In the genomic region with DNA sequence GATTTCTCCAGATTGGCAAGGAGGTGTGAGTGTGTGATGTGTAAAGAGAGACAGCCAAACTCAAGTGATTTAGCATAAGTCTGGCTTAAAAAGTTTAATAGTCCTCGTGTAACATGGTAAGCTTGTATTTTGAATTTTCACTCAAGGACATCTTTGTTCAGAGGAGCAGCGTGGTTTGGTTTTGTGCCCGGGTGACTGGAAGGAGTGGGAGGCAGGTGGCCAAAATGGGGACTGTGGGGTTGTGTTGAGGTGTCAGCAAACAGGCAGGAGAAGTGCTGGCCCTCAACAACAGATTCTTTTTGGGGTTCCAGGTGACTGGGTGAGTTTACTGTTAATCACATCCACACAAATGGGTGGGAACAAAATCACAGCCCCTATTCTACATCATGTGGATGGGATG, we compare ENCODE assay signal across 27 cellular contexts.
DNase-seq lines count a peak whose midpoint lies in the region; TF ChIP-seq lines count a peak whose summit lies in the region.
"Had no signal": no experiment of that assay in that cellular context is flagged by ENCODE, and none has a peak within 500 bp of the region (broad histone marks: within the 10 kb centered on the region; RNA-seq: fewer than 3 reads in every experiment).

No MANE protein-coding gene starts in this region.

- H3K4me1 Mint-ChIP-seq in HFFc6 (ENCODE audit: low read depth), result peaks cover 69% of the 10 kb centered on the region
- H3K4me1 Mint-ChIP-seq: activated naive CD8-positive, alpha-beta T cell treated with anti-CD3 and anti-CD28 coated beads, Interleukin-2, amount 10 ng/mL, durations not matched to agents 7 days and 5 days had no signal

- H3K4me3 ChIP-seq in SJCRH30 (no peak overlapping the region), ovary (no peak overlapping the region), thyroid gland (replicated peaks in 1 of 3) (no peak overlapping the region)
- H3K4me3 ChIP-seq: BLaER1, body of pancreas, GM23248, pancreas, right lobe of liver had no signal

- H3K36me3 Mint-ChIP-seq in HFFc6 (ENCODE audit: low read depth), result 0 out of 2 replicates have a peak, but pooled peaks cover 5% of the 10 kb centered on the region
- H3K36me3 Mint-ChIP-seq: activated naive CD8-positive, alpha-beta T cell treated with anti-CD3 and anti-CD28 coated beads, Interleukin-2, amount 10 ng/mL, durations not matched to agents 7 days and 5 days; mesothelial cell of epicardium; naive thymus-derived CD4-positive, alpha-beta T cell had no signal

- TF ChIP-seq CTCF in ovary (IDR thresholded peaks at IDR 0.05) (no peak), thyroid gland (IDR thresholded peaks at IDR 0.05) (no peak), HFFc6 (IDR thresholded peaks at IDR 0.05) (no peak)

- no peaks in the 10 kb centered on the region for H3K36me3 ChIP-seq in SJCRH30
- no peaks in the 10 kb centered on the region for H3K36me3 ChIP-seq in ovary
- no peaks in the 10 kb centered on the region for H3K36me3 ChIP-seq in thyroid gland
- H3K36me3 ChIP-seq: BLaER1, pancreas, right lobe of liver had no signal

- no peak overlapping the region for H3K27ac Mint-ChIP-seq in HFFc6
- H3K27ac Mint-ChIP-seq: activated CD8-positive, alpha-beta T cell treated with anti-CD3 and anti-CD28 coated beads, Interleukin-2, amount 10 ng/mL, durations not matched to agents 7 days and 5 days; activated naive CD8-positive, alpha-beta T cell treated with anti-CD3 and anti-CD28 coated beads, Interleukin-2, amount 10 ng/mL, durations not matched to agents 7 days and 5 days; mesothelial cell of epicardium; naive thymus-derived CD4-positive, alpha-beta T cell had no signal

- H3K27ac ChIP-seq in SJCRH30 (no peak overlapping the region), ovary (no peak overlapping the region), thyroid gland (peak overlapping the region; percentile 27 to 54 (median 44))
- H3K27ac ChIP-seq: BLaER1, body of pancreas, GM23248, pancreas, right lobe of liver had no signal

- H3K9me3 Mint-ChIP-seq in HFFc6, result no peaks in the 10 kb centered on the region
- H3K9me3 Mint-ChIP-seq: mesothelial cell of epicardium had no signal

- TF ChIP-seq POLR2A in ovary (IDR thresholded peaks at IDR 0.05) (no peak), thyroid gland (IDR thresholded peaks at IDR 0.05) (no peak)

- H3K4me3 Mint-ChIP-seq in HFFc6, result no peak overlapping the region
- H3K4me3 Mint-ChIP-seq: activated CD8-positive, alpha-beta T cell treated with anti-CD3 and anti-CD28 coated beads, Interleukin-2, amount 10 ng/mL, durations not matched to agents 7 days and 5 days; activated naive CD8-positive, alpha-beta T cell treated with anti-CD3 and anti-CD28 coated beads, Interleukin-2, amount 10 ng/mL, durations not matched to agents 7 days and 5 days; mesothelial cell of epicardium; naive thymus-derived CD4-positive, alpha-beta T cell had no signal

- H3K27me3 ChIP-seq in SJCRH30 (no peaks in the 10 kb centered on the region), ovary (no peaks in the 10 kb centered on the region), thyroid gland (no peaks in the 10 kb centered on the region)
- H3K27me3 ChIP-seq: BLaER1, body of pancreas, pancreas, right lobe of liver had no signal

- peaks cover 20% of the 10 kb centered on the region for H3K4me1 ChIP-seq in SJCRH30
- peaks cover 2% of the 10 kb centered on the region for H3K4me1 ChIP-seq in ovary (ENCODE audit: insufficient read depth)
- H3K4me1 ChIP-seq in thyroid gland, result peaks cover 14 to 23% of the 10 kb centered on the region in 2 donors
- H3K4me1 ChIP-seq: Caco-2, pancreas, right lobe of liver had no signal

- intact Hi-C loops in ovary (cut with DNase I), result no loop called here
- intact Hi-C loops in thyroid gland (cut with DNase I), result no loop called here

- no peaks in the 10 kb centered on the region for H3K9me3 ChIP-seq in SJCRH30 (replicated peaks)
- no peaks in the 10 kb centered on the region for H3K9me3 ChIP-seq in ovary
- no peaks in the 10 kb centered on the region for H3K9me3 ChIP-seq in thyroid gland
- H3K9me3 ChIP-seq: BLaER1, body of pancreas, Caco-2, pancreas, right lobe of liver had no signal

- H3K27me3 Mint-ChIP-seq in HFFc6 (ENCODE audit: insufficient read depth), result peaks cover 6% of the 10 kb centered on the region; the same call in 1 of the 2 replicates

- no peak for TF ChIP-seq EP300 in ovary (IDR thresholded peaks at IDR 0.05)

- WGBS in ovary, 3 donors, result 8 to 29% (median 9%) methylated on average over 3 of the region's 3 CpGs
- 26 to 29% methylated on average over 3 of the region's 3 CpGs for WGBS in thyroid gland, 2 donors

- peak; percentile 15 to 31 for DNase-seq in SJCRH30
- DNase-seq in globus pallidus (ENCODE audit: low spot score), result peak; percentile 61
- DNase-seq in ovary, result peak in 4 of 5 donors; percentile 31 to 57 (median 48)
- DNase-seq in thyroid gland, result peak; percentile 56 to 57
- no peak for DNase-seq in T-helper 9 cell
- no peak for DNase-seq in effector CD4-positive, alpha-beta T cell
- no peak for DNase-seq in HFFc6
- DNase-seq: activated CD4-positive, CD25-positive, alpha-beta regulatory T cell treated with anti-CD3 and anti-CD28 coated beads, Interleukin-2, amount 50 U/mL, for 72 hours; activated CD8-positive, alpha-beta T cell treated with anti-CD3 and anti-CD28 coated beads, Interleukin-2, amount 10 ng/mL, durations not matched to agents 7 days and 5 days; activated gamma-delta T cell; activated naive CD8-positive, alpha-beta T cell treated with anti-CD3 and anti-CD28 coated beads, Interleukin-2, amount 10 ng/mL, durations not matched to agents 7 days and 5 days; activated T-cell treated with anti-CD3 and anti-CD28 coated beads, Interleukin-2, amount 50 U/mL, for 1 hour; body of pancreas; Caco-2; GM23248; left ventricle myocardium superior; naive thymus-derived CD4-positive, alpha-beta T cell; NCI-H1436 treated with DMSO at 0.1 percent for 48 hours; NCI-H2107; pancreas; right lobe of liver; RPMI8226; stimulated activated CD4-positive, alpha-beta T cell treated with anti-CD3 and anti-CD28 coated beads, Interleukin-12 subunit alpha, Interleukin-12 subunit beta, amount 100 ng/mL, for 4 hours; stimulated activated CD4-positive, alpha-beta T cell treated with anti-CD3 and anti-CD28 coated beads, Interleukin-4, amount 100 ng/mL, for 1 hour; T-helper 1 cell had no signal

Comparison
In these comparisons a context has a peak if more than half of its experiments do, and no peak if none do; other contexts are left out.
1. DNase-seq: peak in SJCRH30 (2 of 2), globus pallidus (single experiment), ovary (4 of 5) and thyroid gland (2 of 2); none in T-helper 9 cell (single experiment), effector CD4-positive, alpha-beta T cell (single experiment) and HFFc6 (single experiment).
2. H3K27ac ChIP-seq: peak in thyroid gland (3 of 3); none in SJCRH30 (single experiment) and ovary (0 of 2).